ENCODE assay signal across 22 cellular contexts in the genomic region with DNA sequence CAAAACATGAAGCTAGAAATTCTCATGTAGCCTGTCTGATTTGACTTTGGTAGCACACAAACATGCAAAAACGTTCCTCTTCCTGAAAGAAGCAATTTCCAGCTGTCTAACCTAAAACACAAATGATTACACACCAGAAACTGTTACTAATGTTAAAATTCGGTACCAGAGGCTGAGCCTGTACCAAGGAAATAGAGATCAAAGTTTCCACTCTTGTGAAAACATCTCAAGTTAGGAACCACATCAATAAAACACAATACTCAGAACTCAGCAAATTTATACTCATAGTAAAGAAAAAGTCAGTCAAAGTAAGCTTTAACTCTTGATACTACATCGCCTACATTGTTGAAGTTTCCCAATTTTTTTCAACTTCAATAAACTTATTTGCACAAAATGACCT.
A peak's percentile ranks its signal among the peaks of the same experiment; 100 is the strongest.
DNase-seq lines count a peak whose midpoint lies in the region; ATAC-seq, FAIRE-seq and TF ChIP-seq lines count a peak whose summit lies in the region.
"Had no signal": no experiment of that assay in that cellular context is flagged by ENCODE, and none has a peak within 500 bp of the region (broad histone marks: within the 10 kb centered on the region; RNA-seq: fewer than 3 reads in every experiment).

No MANE protein-coding gene starts in this region.

- peak overlapping the region; percentile 45 for H3K4me3 Mint-ChIP-seq in activated T-helper 1 cell treated with anti-CD3 and anti-CD28 coated beads, Interleukin-12 subunit alpha, Interleukin-12 subunit beta, Interleukin-2, Interleukin-4 antibody, amounts not matched to agents 30 ng/mL and 10 ng/mL and 1 ng/mL, durations not matched to agents 14 hours and 24 hours and 36 hours
- H3K4me3 Mint-ChIP-seq in naive thymus-derived CD4-positive, alpha-beta T cell = peak overlapping the region; percentile 17 to 83 (median 72)

- no peaks in the 10 kb centered on the region for H3K27me3 Mint-ChIP-seq in activated T-helper 1 cell treated with anti-CD3 and anti-CD28 coated beads, Interleukin-12 subunit alpha, Interleukin-12 subunit beta, Interleukin-2, Interleukin-4 antibody, amounts not matched to agents 30 ng/mL and 10 ng/mL and 1 ng/mL, durations not matched to agents 14 hours and 24 hours and 36 hours (ENCODE audit: insufficient read depth)
- no peaks in the 10 kb centered on the region for H3K27me3 Mint-ChIP-seq in naive thymus-derived CD4-positive, alpha-beta T cell

- H3K9me3 Mint-ChIP-seq in activated T-helper 1 cell treated with anti-CD3 and anti-CD28 coated beads, Interleukin-12 subunit alpha, Interleukin-12 subunit beta, Interleukin-2, Interleukin-4 antibody, amounts not matched to agents 30 ng/mL and 10 ng/mL and 1 ng/mL, durations not matched to agents 14 hours and 24 hours and 36 hours = peaks cover 8% of the 10 kb centered on the region
- peaks cover 0 to 10% (median 0%) of the 10 kb centered on the region in 11 donors for H3K9me3 Mint-ChIP-seq in naive thymus-derived CD4-positive, alpha-beta T cell

- no peaks in the 10 kb centered on the region for H3K36me3 ChIP-seq in naive thymus-derived CD4-positive, alpha-beta T cell (ENCODE audit: control insufficient read depth in 2 of 3, insufficient read depth in 3 of 3, low read length in 3 of 3)
- H3K36me3 ChIP-seq: gastroesophageal sphincter, prostate gland, upper lobe of right lung had no signal

- TF ChIP-seq CTCF in GM13977 (IDR thresholded peaks at IDR 0.05; ENCODE audit: extremely low read depth, insufficient read depth, missing control alignments) = no peak

- no peak overlapping the region for H3K27ac ChIP-seq in naive thymus-derived CD4-positive, alpha-beta T cell (ENCODE audit: low read depth, low read length)
- H3K27ac ChIP-seq: 22Rv1, epithelial cell of prostate, gastroesophageal sphincter, HL-60, prostate gland, upper lobe of right lung had no signal

- POLR2A ChIA-PET in naive thymus-derived CD4-positive, alpha-beta T cell (lab: Charles Lee) = interaction anchor here (0.7 to 1.4 kb wide), 4 partner anchors 15 to 108 kb away, joined by 3 to 4 read pairs (median 3); a partner anchor contains a TSS

- peak; percentile 90 to 91 for ATAC-seq in activated CD4-positive, CD25-positive, alpha-beta regulatory T cell treated with anti-CD3 and anti-CD28 coated beads, Interleukin-2, amount 50 U/mL, for 24 hours
- peak; percentile 94 for ATAC-seq in naive thymus-derived CD4-positive, alpha-beta T cell
- ATAC-seq in HG03520 (IDR thresholded peaks at IDR 0.05; ENCODE audit: unreplicated experiment) = no peak
- ATAC-seq: gastroesophageal sphincter, left ventricle myocardium superior, upper lobe of right lung had no signal

- FAIRE-seq in GM12892 (lab: Jason Lieb, UNC) = peak; percentile 50

- DNase-seq in activated CD4-positive, CD25-positive, alpha-beta regulatory T cell treated with anti-CD3 and anti-CD28 coated beads, Interleukin-2, amount 50 U/mL, for 72 hours = no peak
- DNase-seq in GM12892 (ENCODE audit: insufficient read length) = no peak
- DNase-seq in activated T-helper 1 cell treated with anti-CD3 and anti-CD28 coated beads, Interleukin-12 subunit alpha, Interleukin-12 subunit beta, Interleukin-2, Interleukin-4 antibody, amounts not matched to agents 30 ng/mL and 10 ng/mL and 1 ng/mL, durations not matched to agents 14 hours and 24 hours and 36 hours (ENCODE audit: low spot score) = no peak
- peak in 7 of 9 donors; percentile 25 to 80 (median 73) for DNase-seq in naive thymus-derived CD4-positive, alpha-beta T cell
- DNase-seq in EL = no peak
- DNase-seq in GM13977 (ENCODE audit: low spot score) = no peak
- DNase-seq: C1 segment of cervical spinal cord; cortex of kidney; KG1; left ventricle myocardium superior; NCI-H1105 treated with DMSO at 0.1 percent for 48 hours; NCI-H2171 treated with DMSO at 0.1 percent for 48 hours; RPMI8226; stimulated activated naive CD4-positive, alpha-beta T cell treated with Interleukin-2 at 50 U/mL for 16 hours; upper lobe of right lung had no signal

- peak overlapping the region; percentile 83 for H3K27ac Mint-ChIP-seq in activated T-helper 1 cell treated with anti-CD3 and anti-CD28 coated beads, Interleukin-12 subunit alpha, Interleukin-12 subunit beta, Interleukin-2, Interleukin-4 antibody, amounts not matched to agents 30 ng/mL and 10 ng/mL and 1 ng/mL, durations not matched to agents 14 hours and 24 hours and 36 hours
- H3K27ac Mint-ChIP-seq in naive thymus-derived CD4-positive, alpha-beta T cell = peak overlapping the region; percentile 61 to 90 (median 78)

- CTCF ChIA-PET in naive thymus-derived CD4-positive, alpha-beta T cell (lab: Charles Lee) = interaction anchor here (1.4 kb wide), 1 partner anchor 9 kb away, joined by 3 read pairs; no protein-coding TSS in a partner anchor

- H3K36me3 Mint-ChIP-seq in activated T-helper 1 cell treated with anti-CD3 and anti-CD28 coated beads, Interleukin-12 subunit alpha, Interleukin-12 subunit beta, Interleukin-2, Interleukin-4 antibody, amounts not matched to agents 30 ng/mL and 10 ng/mL and 1 ng/mL, durations not matched to agents 14 hours and 24 hours and 36 hours (ENCODE audit: low read depth) = peaks cover 21% of the 10 kb centered on the region
- H3K36me3 Mint-ChIP-seq in naive thymus-derived CD4-positive, alpha-beta T cell = peaks cover 0 to 30% (median 7%) of the 10 kb centered on the region in 5 donors

- no peaks in the 10 kb centered on the region for H3K27me3 ChIP-seq in naive thymus-derived CD4-positive, alpha-beta T cell (ENCODE audit: control insufficient read depth in 2 of 2, insufficient read depth in 2 of 2, low read length in 2 of 2)
- H3K27me3 ChIP-seq: gastroesophageal sphincter, upper lobe of right lung had no signal

- H3K4me3 ChIP-seq in naive thymus-derived CD4-positive, alpha-beta T cell (ENCODE audit: low read length) = peak overlapping the region; percentile 22
- H3K4me3 ChIP-seq: gastroesophageal sphincter, prostate gland, upper lobe of right lung had no signal

- H3K4me1 Mint-ChIP-seq in activated T-helper 1 cell treated with anti-CD3 and anti-CD28 coated beads, Interleukin-12 subunit alpha, Interleukin-12 subunit beta, Interleukin-2, Interleukin-4 antibody, amounts not matched to agents 30 ng/mL and 10 ng/mL and 1 ng/mL, durations not matched to agents 14 hours and 24 hours and 36 hours (ENCODE audit: low read depth) = peaks cover 21% of the 10 kb centered on the region
- peaks cover 27 to 74% (median 62%) of the 10 kb centered on the region in 7 donors for H3K4me1 Mint-ChIP-seq in naive thymus-derived CD4-positive, alpha-beta T cell

- H3K9me3 ChIP-seq in naive thymus-derived CD4-positive, alpha-beta T cell (ENCODE audit: control insufficient read depth in 2 of 3, low read length in 3 of 3) = no peaks in the 10 kb centered on the region
- H3K9me3 ChIP-seq: gastroesophageal sphincter, prostate gland, upper lobe of right lung had no signal

- intact Hi-C loops in activated T-helper 1 cell treated with anti-CD3 and anti-CD28 coated beads, Interleukin-12 subunit alpha, Interleukin-12 subunit beta, Interleukin-2, Interleukin-4 antibody, amounts not matched to agents 30 ng/mL and 10 ng/mL and 1 ng/mL, durations not matched to agents 14 hours and 24 hours and 36 hours (cut with micrococcal nuclease) = loop anchor here (1.0 to 10.0 kb wide), 6 partner anchors 14 to 960 kb away; a partner anchor contains a TSS
- intact Hi-C loops in naive thymus-derived CD4-positive, alpha-beta T cell (cut with micrococcal nuclease) = loop anchor here (1.0 to 10.0 kb wide), 5 partner anchors 64 to 312 kb away; a partner anchor contains a TSS

- H3K4me1 ChIP-seq in naive thymus-derived CD4-positive, alpha-beta T cell (ENCODE audit: control insufficient read depth in 2 of 2, insufficient read depth in 2 of 2, low read length in 2 of 2) = peaks cover 8 to 20% of the 10 kb centered on the region in 2 donors
- H3K4me1 ChIP-seq: gastroesophageal sphincter, prostate gland had no signal

- in situ Hi-C loops in GM13977 (cut with MboI; ENCODE audit: low pct_unique_long_range_greater_than_20kb, low sequenced_read_pairs, unreplicated experiment) = no loop called here

- no peak for TF ChIP-seq POLR2A in GM12892 (IDR thresholded peaks at IDR 0.05; ENCODE audit: low read depth, low read length)

Comparison
In these comparisons a context has a peak if more than half of its experiments do, and no peak if none do; other contexts are left out.
1. DNase-seq: peak in naive thymus-derived CD4-positive, alpha-beta T cell (7 of 9); none in activated CD4-positive, CD25-positive, alpha-beta regulatory T cell treated with anti-CD3 and anti-CD28 coated beads, Interleukin-2, amount 50 U/mL, for 72 hours (single experiment), GM12892 (single experiment), activated T-helper 1 cell treated with anti-CD3 and anti-CD28 coated beads, Interleukin-12 subunit alpha, Interleukin-12 subunit beta, Interleukin-2, Interleukin-4 antibody, amounts not matched to agents 30 ng/mL and 10 ng/mL and 1 ng/mL, durations not matched to agents 14 hours and 24 hours and 36 hours (single experiment), EL (single experiment) and GM13977 (single experiment).